In the genomic region with DNA sequence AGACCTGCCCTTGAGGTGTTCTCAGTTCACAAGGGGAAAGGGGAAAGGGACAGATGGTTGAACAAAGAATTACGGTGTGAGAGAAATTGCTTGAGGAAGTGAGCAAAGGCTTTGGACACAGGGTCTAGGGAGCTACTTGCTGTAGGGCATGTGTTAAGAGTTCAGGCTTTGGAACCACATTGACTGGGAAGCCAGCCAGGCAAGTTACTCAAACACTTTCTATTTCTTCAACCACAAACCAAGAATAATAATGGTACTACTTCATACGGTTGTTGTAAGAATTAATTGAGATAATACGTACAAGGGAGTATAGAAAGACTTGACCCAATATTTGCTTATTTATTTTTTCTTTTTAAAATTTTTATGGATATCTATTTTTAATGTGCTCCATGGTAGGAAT, we compare ENCODE assay signal across 8 cellular contexts. TPM values are rescaled to one million over a fixed set of nuclear protein-coding genes. Genes with fewer than 3 reads are reported as not detected.
DNase-seq lines count a peak whose midpoint lies in the region; ATAC-seq, FAIRE-seq and TF ChIP-seq lines count a peak whose summit lies in the region.
"Had no signal": no experiment of that assay in that cellular context is flagged by ENCODE, and none has a peak within 500 bp of the region (broad histone marks: within the 10 kb centered on the region; RNA-seq: fewer than 3 reads in every experiment).

No MANE protein-coding gene starts in this region.

- peaks cover 58% of the 10 kb centered on the region for H3K4me1 ChIP-seq in suprapubic skin

- no peaks in the 10 kb centered on the region for H3K27me3 ChIP-seq in suprapubic skin

- H3K36me3 ChIP-seq in suprapubic skin = no peaks in the 10 kb centered on the region

- ATAC-seq in GM19023 (IDR thresholded peaks at IDR 0.05; ENCODE audit: unreplicated experiment) = peak; percentile 72
- ATAC-seq in HG03045 (IDR thresholded peaks at IDR 0.05; ENCODE audit: unreplicated experiment) = peak; percentile 84
- no peak for ATAC-seq in HG02970 (IDR thresholded peaks at IDR 0.05; ENCODE audit: low FRiP score, unreplicated experiment)

- no peak for TF ChIP-seq POLR2A in suprapubic skin (IDR thresholded peaks at IDR 0.05)

- no peaks in the 10 kb centered on the region for H3K9me3 ChIP-seq in suprapubic skin

- peak; percentile 99 for FAIRE-seq in RCC 7860 (lab: Jason Lieb, UNC)

- TF ChIP-seq CTCF in suprapubic skin (IDR thresholded peaks at IDR 0.05) = no peak

- TF ChIP-seq EP300 in suprapubic skin (IDR thresholded peaks at IDR 0.05) = no peak

- 15% methylated on average over 3 of the region's 3 CpGs for WGBS in suprapubic skin

- H3K27ac ChIP-seq in suprapubic skin = no peak overlapping the region
- H3K27ac ChIP-seq: VCaP had no signal

- peak; percentile 95 for DNase-seq in RCC 7860 (ENCODE audit: low spot score)
- peak; percentile 97 for DNase-seq in foreskin melanocyte
- peak; percentile 75 to 81 for DNase-seq in suprapubic skin (ENCODE audit: low spot score in 2 of 2)
- no peak for DNase-seq in NCI-H2029 (lab: John Stamatoyannopoulos, UW)

- no peak overlapping the region for H3K4me3 ChIP-seq in suprapubic skin

RNA-seq across cellular contexts. Expression of a gene that starts 26.6 kb away (rescaled TPM):
- total RNA-seq in suprapubic skin = 10 to 100 TPM; 35.7 to 62.5 (median 54.8) TPM
